ENCODE assay signal across 16 cellular contexts in genomic region chr13:32206097-32206740, GRCh38.
DNase-seq lines count a peak whose midpoint lies in the region; ATAC-seq and TF ChIP-seq lines count a peak whose summit lies in the region.
"Had no signal": no experiment of that assay in that cellular context is flagged by ENCODE, and none has a peak within 500 bp of the region (broad histone marks: within the 10 kb centered on the region; RNA-seq: fewer than 3 reads in every experiment).

No MANE protein-coding gene starts in this region.

- H3K27ac ChIP-seq in C4-2B: peak overlapping the region; percentile 40; the same call in 1 of the 2 replicates
- H3K27ac ChIP-seq in GM23248: no peak overlapping the region
- peak overlapping the region; percentile 60 for H3K27ac ChIP-seq in WERI-Rb-1
- H3K27ac ChIP-seq in coronary artery: peak overlapping the region in 1 of 2 donors; percentile 5
- H3K27ac ChIP-seq: neutrophil had no signal

- H3K27me3 ChIP-seq in GM23248 (replicated peaks; ENCODE audit: insufficient read depth): no peaks in the 10 kb centered on the region
- H3K27me3 ChIP-seq in WERI-Rb-1 (ENCODE audit: insufficient read depth, low read depth, severe bottlenecking): no peaks in the 10 kb centered on the region
- H3K27me3 ChIP-seq: neutrophil, tibial artery had no signal

- H3K9ac ChIP-seq in GM23248: no peak overlapping the region

- H3K4me3 ChIP-seq in GM23248 (no peak overlapping the region), WERI-Rb-1 (ENCODE audit: low read depth, low read length) (no peak overlapping the region), coronary artery (no peak overlapping the region)
- H3K4me3 ChIP-seq: tibial artery had no signal

- H3K9me3 ChIP-seq in GM23248 (ENCODE audit: low read depth) (no peaks in the 10 kb centered on the region), WERI-Rb-1 (ENCODE audit: severe bottlenecking) (no peaks in the 10 kb centered on the region)
- H3K9me3 ChIP-seq: tibial artery had no signal

- in situ Hi-C loops in GM23248 (cut with MboI): no loop called here

- TF ChIP-seq CTCF in C4-2B (conservative IDR thresholded peaks at IDR 0.05): no peak
- TF ChIP-seq CTCF in WERI-Rb-1 (IDR thresholded peaks at IDR 0.05; ENCODE audit: low read depth, low read length): no peak
- TF ChIP-seq CTCF in coronary artery (IDR thresholded peaks at IDR 0.05): no peak

- H2AFZ ChIP-seq in GM23248: no peak overlapping the region

- H3K36me3 ChIP-seq in GM23248 (ENCODE audit: low read depth) (no peaks in the 10 kb centered on the region), WERI-Rb-1 (peaks cover 8% of the 10 kb centered on the region)

- no peaks in the 10 kb centered on the region for H3K9me2 ChIP-seq in GM23248 (ENCODE audit: insufficient read depth)

- H3F3A ChIP-seq in GM23248 (ENCODE audit: insufficient read depth): peaks cover 9% of the 10 kb centered on the region

- WGBS in GM23248 (ENCODE audit: low coverage in 1 of 2, low lambda C conversion rate in 2 of 2, missing lambda C conversion rate in 2 of 2), 2 experiments: 73 to 74% methylated on average over 5 of the region's 5 CpGs

- peaks cover 3% of the 10 kb centered on the region for H3K4me1 ChIP-seq in GM23248 (ENCODE audit: insufficient read depth)

- H4K20me1 ChIP-seq in GM23248 (ENCODE audit: insufficient read depth): no peaks in the 10 kb centered on the region

- intact Hi-C loops in left colon (cut with DNase I, micrococcal nuclease): no loop called here

- no peak overlapping the region for H3K4me2 ChIP-seq in GM23248 (ENCODE audit: unreplicated experiment)

- ATAC-seq in left colon: peak; percentile 58
- no peak for ATAC-seq in HG03354 (IDR thresholded peaks at IDR 0.05; ENCODE audit: poor library complexity, severe bottlenecking, unreplicated experiment)
- ATAC-seq: effector memory CD8-positive, alpha-beta T cell had no signal

- DNase-seq in GM23248 (peak; percentile 12), WERI-Rb-1 (peak; percentile 30), left colon (no peak), NCI-H2081 (lab: John Stamatoyannopoulos, UW) (no peak), T-helper 2 cell (no peak), coronary artery (ENCODE audit: low spot score) (no peak)
- DNase-seq: activated CD4-positive, alpha-beta T cell treated with anti-CD3 and anti-CD28 coated beads, Interleukin-2, amount 50 U/mL, for 1 hour; activated T-cell treated with anti-CD3 and anti-CD28 coated beads for 4 hours; DND-41; effector memory CD8-positive, alpha-beta T cell; Karpas-422; NCI-H1436 treated with DMSO at 0.1 percent for 48 hours; tibial artery had no signal

- H3K79me2 ChIP-seq in GM23248 (ENCODE audit: insufficient read depth): no peaks in the 10 kb centered on the region

Comparison
In these comparisons a context has a peak if more than half of its experiments do, and no peak if none do; other contexts are left out.
1. DNase-seq: peak in GM23248 (single experiment) and WERI-Rb-1 (single experiment); none in left colon (0 of 2), NCI-H2081 (0 of 2), T-helper 2 cell (0 of 5) and coronary artery (single experiment).